In the genomic region with DNA sequence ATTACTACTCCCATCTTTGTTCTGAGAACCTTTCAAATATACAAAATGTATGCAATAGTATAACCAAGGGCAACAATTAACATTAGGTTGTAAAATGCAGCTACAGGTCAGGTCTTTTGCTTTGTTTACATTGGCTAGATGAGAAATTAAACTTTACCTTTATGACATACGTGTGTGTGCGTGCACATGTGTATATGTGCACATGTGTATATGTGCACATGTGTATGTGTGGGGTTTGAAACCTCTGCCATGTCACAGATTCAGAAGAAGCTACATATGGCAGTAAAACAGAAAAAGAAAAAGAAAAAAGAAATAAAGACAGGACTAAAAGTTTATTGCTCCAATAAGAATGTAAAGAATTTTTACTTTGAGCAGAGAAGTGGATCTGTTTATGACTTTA, we compare ENCODE assay signal across 29 cellular contexts.
"Had no signal": no experiment of that assay in that cellular context is flagged by ENCODE, and none has a peak within 500 bp of the region (broad histone marks: within the 10 kb centered on the region; RNA-seq: fewer than 3 reads in every experiment).

No MANE protein-coding gene starts in this region.

- H3K36me3 ChIP-seq: thyroid gland, transverse colon, upper lobe of right lung, uterus, vagina had no signal

- FAIRE-seq: urothelium cell line had no signal

- H3K9me3 Mint-ChIP-seq: stimulated activated effector memory CD8-positive, alpha-beta T cell treated with anti-CD3 and anti-CD28 coated beads, Interleukin-12 subunit alpha, Interleukin-12 subunit beta, amount 100 ng/mL, for 72 hours; stimulated activated naive CD8-positive, alpha-beta T cell treated with anti-CD3 and anti-CD28 coated beads, Interleukin-15, Interleukin-2, amounts not matched to agents 100 ng/mL and 50 ng/mL, for 24 hours; type B pancreatic cell had no signal

- H3K4me1 ChIP-seq: testis, uterus, vagina had no signal

- H3K27me3 ChIP-seq: stomach, suprapubic skin, testis, thyroid gland, tibial artery, tibial nerve, transverse colon, upper lobe of left lung, upper lobe of right lung, uterus, vagina had no signal

- H3K4me1 Mint-ChIP-seq: stimulated activated effector memory CD8-positive, alpha-beta T cell treated with anti-CD3 and anti-CD28 coated beads, Interleukin-12 subunit alpha, Interleukin-12 subunit beta, amount 100 ng/mL, for 72 hours; stimulated activated memory B cell treated with anti-CD40 and anti-IgM and Interleukin-4, amounts not matched to agents 10 μg/mL and 1 μg/mL and 100 μg/mL, for 72 hours had no signal

- H3K4me3 Mint-ChIP-seq: stimulated activated effector memory CD8-positive, alpha-beta T cell treated with anti-CD3 and anti-CD28 coated beads, Interleukin-12 subunit alpha, Interleukin-12 subunit beta, amount 100 ng/mL, for 72 hours; stimulated activated memory B cell treated with anti-CD40 and anti-IgM and Interleukin-4, amounts not matched to agents 10 μg/mL and 1 μg/mL and 100 μg/mL, for 72 hours; stimulated activated naive B cell treated with anti-CD40 and anti-IgM and Interleukin-4, amounts not matched to agents 10 μg/mL and 1 μg/mL and 100 μg/mL, for 72 hours; stimulated activated naive CD8-positive, alpha-beta T cell treated with anti-CD3 and anti-CD28 coated beads, Interleukin-15, amount 100 ng/mL, for 72 hours; stimulated activated naive CD8-positive, alpha-beta T cell treated with anti-CD3 and anti-CD28 coated beads, Interleukin-15, Interleukin-2, amounts not matched to agents 100 ng/mL and 50 ng/mL, for 24 hours; type B pancreatic cell had no signal

- H3K9me3 ChIP-seq: stomach, suprapubic skin, testis, thoracic aorta, thyroid gland, tibial artery, tibial nerve, transverse colon, upper lobe of left lung, upper lobe of right lung, uterus, vagina had no signal

- H3K27ac Mint-ChIP-seq: stimulated activated effector memory CD8-positive, alpha-beta T cell treated with anti-CD3 and anti-CD28 coated beads, Interleukin-12 subunit alpha, Interleukin-12 subunit beta, amount 100 ng/mL, for 72 hours; stimulated activated memory B cell treated with anti-CD40 and anti-IgM and Interleukin-4, amounts not matched to agents 10 μg/mL and 1 μg/mL and 100 μg/mL, for 72 hours; stimulated activated naive B cell treated with anti-CD40 and anti-IgM and Interleukin-4, amounts not matched to agents 10 μg/mL and 1 μg/mL and 100 μg/mL, for 72 hours; stimulated activated naive CD8-positive, alpha-beta T cell treated with anti-CD3 and anti-CD28 coated beads, Interleukin-15, amount 100 ng/mL, for 72 hours; stimulated activated naive CD8-positive, alpha-beta T cell treated with anti-CD3 and anti-CD28 coated beads, Interleukin-15, Interleukin-2, amounts not matched to agents 100 ng/mL and 50 ng/mL, for 24 hours; type B pancreatic cell had no signal

- H3K27me3 Mint-ChIP-seq: stimulated activated memory B cell treated with anti-CD40 and anti-IgM and Interleukin-4, amounts not matched to agents 10 μg/mL and 1 μg/mL and 100 μg/mL, for 72 hours; stimulated activated naive B cell treated with anti-CD40 and anti-IgM and Interleukin-4, amounts not matched to agents 10 μg/mL and 1 μg/mL and 100 μg/mL, for 72 hours; stimulated activated naive CD8-positive, alpha-beta T cell treated with anti-CD3 and anti-CD28 coated beads, Interleukin-15, amount 100 ng/mL, for 72 hours; stimulated activated naive CD8-positive, alpha-beta T cell treated with anti-CD3 and anti-CD28 coated beads, Interleukin-15, Interleukin-2, amounts not matched to agents 100 ng/mL and 50 ng/mL, for 24 hours; type B pancreatic cell had no signal

- DNase-seq: stimulated activated CD4-positive, alpha-beta T cell treated with anti-CD3 and anti-CD28 coated beads, Interleukin-2, amount 100 ng/mL, for 48 hours; stimulated activated CD4-positive, alpha-beta T cell treated with anti-CD3 and anti-CD28 coated beads, Interleukin-4, amount 100 ng/mL, for 1 hour; stimulated activated CD4-positive, alpha-beta T cell treated with anti-CD3 and anti-CD28 coated beads, Interleukin-4, amount 100 ng/mL, for 24 hours; stimulated activated CD4-positive, alpha-beta T cell treated with anti-CD3 and anti-CD28 coated beads, Interleukin-4, amount 100 ng/mL, for 4 hours; stimulated activated CD8-positive, alpha-beta memory T cell treated with anti-CD3 and anti-CD28 coated beads, Interleukin-4, amount 100 ng/mL, for 48 hours; stimulated activated naive B cell treated with anti-CD40 and anti-IgM and Interleukin-4, amounts not matched to agents 10 μg/mL and 1 μg/mL and 100 μg/mL, for 72 hours; stimulated activated naive CD4-positive, alpha-beta T cell; stimulated activated naive CD4-positive, alpha-beta T cell treated with Interleukin-2 at 50 U/mL for 16 hours; stimulated activated naive CD8-positive, alpha-beta T cell treated with anti-CD3 and anti-CD28 coated beads, Interleukin-15, amount 100 ng/mL, for 72 hours; stimulated activated naive CD8-positive, alpha-beta T cell treated with anti-CD3 and anti-CD28 coated beads, Interleukin-15, Interleukin-2, amounts not matched to agents 100 U/mL and 50 U/mL, for 24 hours; stomach; substantia nigra; testis; thyroid gland; tibial artery; transverse colon; trophoblast cell; upper lobe of left lung; upper lobe of right lung; uterus had no signal

- ATAC-seq: stimulated activated effector memory CD8-positive, alpha-beta T cell treated with anti-CD3 and anti-CD28 coated beads, Interleukin-12 subunit alpha, Interleukin-12 subunit beta, amount 100 ng/mL, for 72 hours; stimulated activated memory B cell treated with anti-CD40 and anti-IgM and Interleukin-4, amounts not matched to agents 10 μg/mL and 1 μg/mL and 100 μg/mL, for 72 hours; stimulated activated naive B cell treated with anti-CD40 and anti-IgM and Interleukin-4, amounts not matched to agents 10 μg/mL and 1 μg/mL and 100 μg/mL, for 72 hours; stimulated activated naive CD8-positive, alpha-beta T cell treated with anti-CD3 and anti-CD28 coated beads, Interleukin-15, amount 100 ng/mL, for 72 hours; stimulated activated naive CD8-positive, alpha-beta T cell treated with anti-CD3 and anti-CD28 coated beads, Interleukin-15, Interleukin-2, amounts not matched to agents 100 U/mL and 50 U/mL, for 24 hours; upper lobe of right lung had no signal

- H3K4me3 ChIP-seq: stomach, suprapubic skin, testis, thoracic aorta, thyroid gland, tibial artery, tibial nerve, transverse colon, upper lobe of left lung, upper lobe of right lung, uterus, vagina had no signal

- H3K27ac ChIP-seq: stomach, suprapubic skin, testis, thoracic aorta, thyroid gland, tibial artery, tibial nerve, transverse colon, upper lobe of left lung, upper lobe of right lung, uterus, vagina had no signal
